In genomic region chr5:93874080-93874479, GRCh38 we compare ENCODE assay signal across 11 cellular contexts.
DNase-seq lines count a peak whose midpoint lies in the region; ATAC-seq and TF ChIP-seq lines count a peak whose summit lies in the region.
"Had no signal": no experiment of that assay in that cellular context is flagged by ENCODE, and none has a peak within 500 bp of the region (broad histone marks: within the 10 kb centered on the region; RNA-seq: fewer than 3 reads in every experiment).

No MANE protein-coding gene starts in this region.

- TF ChIP-seq POLR2A in suprapubic skin (IDR thresholded peaks at IDR 0.05) (no peak), vagina (IDR thresholded peaks at IDR 0.05) (no peak)

- peaks cover 13% of the 10 kb centered on the region for H3K4me1 Mint-ChIP-seq in activated naive CD8-positive, alpha-beta T cell treated with anti-CD3 and anti-CD28 coated beads for 36 hours
- peaks cover 15% of the 10 kb centered on the region for H3K4me1 Mint-ChIP-seq in stimulated activated naive CD8-positive, alpha-beta T cell treated with anti-CD3 and anti-CD28 coated beads, Interleukin-15, amount 100 ng/mL, for 72 hours
- H3K4me1 Mint-ChIP-seq: B cell had no signal

- H3K27me3 ChIP-seq in suprapubic skin, result no peaks in the 10 kb centered on the region
- H3K27me3 ChIP-seq in vagina, result no peaks in the 10 kb centered on the region

- no peak overlapping the region for H3K4me3 Mint-ChIP-seq in activated naive CD8-positive, alpha-beta T cell treated with anti-CD3 and anti-CD28 coated beads for 36 hours
- peak overlapping the region; percentile 29 to 55 for H3K4me3 Mint-ChIP-seq in stimulated activated naive CD8-positive, alpha-beta T cell treated with anti-CD3 and anti-CD28 coated beads, Interleukin-15, amount 100 ng/mL, for 72 hours
- H3K4me3 Mint-ChIP-seq: B cell had no signal

- DNase-seq in activated naive CD4-positive, alpha-beta T cell treated with anti-CD3 and anti-CD28 coated beads, Interleukin-2, amount 50 U/mL, for 72 hours (ENCODE audit: low spot score in 2 of 2), result no peak
- DNase-seq in activated naive CD4-positive, alpha-beta T cell (lab: John Stamatoyannopoulos, UW), result no peak
- no peak for DNase-seq in activated naive CD8-positive, alpha-beta T cell treated with anti-CD3 and anti-CD28 coated beads for 36 hours
- peak in 1 of 2 donors; percentile 13 for DNase-seq in stimulated activated naive CD8-positive, alpha-beta T cell treated with anti-CD3 and anti-CD28 coated beads, Interleukin-15, amount 100 ng/mL, for 72 hours
- DNase-seq in suprapubic skin (ENCODE audit: low spot score in 2 of 2), result no peak
- no peak for DNase-seq in vagina (ENCODE audit: extremely low spot score in 2 of 2)
- no peak for DNase-seq in mucosa of gallbladder (ENCODE audit: low spot score)
- DNase-seq: glutamatergic neuron, small intestine had no signal

- peak overlapping the region; percentile 37 to 40 for H3K27ac Mint-ChIP-seq in activated naive CD4-positive, alpha-beta T cell treated with anti-CD3 and anti-CD28 coated beads, Interleukin-2, amount 50 U/mL, for 72 hours
- peak overlapping the region; percentile 2 for H3K27ac Mint-ChIP-seq in activated naive CD8-positive, alpha-beta T cell treated with anti-CD3 and anti-CD28 coated beads for 36 hours
- H3K27ac Mint-ChIP-seq in stimulated activated naive CD8-positive, alpha-beta T cell treated with anti-CD3 and anti-CD28 coated beads, Interleukin-15, amount 100 ng/mL, for 72 hours, result peak overlapping the region; percentile 41 to 49
- H3K27ac Mint-ChIP-seq: B cell had no signal

- peak; percentile 95 to 99 for ATAC-seq in activated naive CD4-positive, alpha-beta T cell treated with anti-CD3 and anti-CD28 coated beads, Interleukin-2, amount 50 U/mL, for 72 hours
- ATAC-seq in HG03039 (IDR thresholded peaks at IDR 0.05; ENCODE audit: unreplicated experiment), result peak; percentile 93
- peak; percentile 96 for ATAC-seq in stimulated activated naive CD8-positive, alpha-beta T cell treated with anti-CD3 and anti-CD28 coated beads, Interleukin-15, amount 100 ng/mL, for 72 hours

- H3K27ac ChIP-seq in suprapubic skin, result no peak overlapping the region
- H3K27ac ChIP-seq in vagina, result no peak overlapping the region

- H3K4me3 ChIP-seq in suprapubic skin, result no peak overlapping the region
- H3K4me3 ChIP-seq in vagina, result no peak overlapping the region

- no peaks in the 10 kb centered on the region for H3K4me1 ChIP-seq in suprapubic skin
- no peaks in the 10 kb centered on the region for H3K4me1 ChIP-seq in vagina

- H3K36me3 ChIP-seq in suprapubic skin (no peaks in the 10 kb centered on the region), vagina (no peaks in the 10 kb centered on the region)

- no peaks in the 10 kb centered on the region for H3K9me3 Mint-ChIP-seq in activated naive CD4-positive, alpha-beta T cell treated with anti-CD3 and anti-CD28 coated beads, Interleukin-2, amount 50 U/mL, for 72 hours
- H3K9me3 Mint-ChIP-seq in activated naive CD8-positive, alpha-beta T cell treated with anti-CD3 and anti-CD28 coated beads for 36 hours, result no peaks in the 10 kb centered on the region
- H3K9me3 Mint-ChIP-seq in stimulated activated naive CD8-positive, alpha-beta T cell treated with anti-CD3 and anti-CD28 coated beads, Interleukin-15, amount 100 ng/mL, for 72 hours, result no peaks in the 10 kb centered on the region

- H3K36me3 Mint-ChIP-seq in activated naive CD4-positive, alpha-beta T cell treated with anti-CD3 and anti-CD28 coated beads, Interleukin-2, amount 50 U/mL, for 72 hours, result peaks cover 0 to 8% of the 10 kb centered on the region in 2 donors
- H3K36me3 Mint-ChIP-seq in activated naive CD8-positive, alpha-beta T cell treated with anti-CD3 and anti-CD28 coated beads for 36 hours, result peaks cover 20% of the 10 kb centered on the region

- TF ChIP-seq CTCF in suprapubic skin (IDR thresholded peaks at IDR 0.05) (no peak), vagina (IDR thresholded peaks at IDR 0.05) (no peak)

- intact Hi-C loops in vagina (cut with DNase I), result no loop called here

- WGBS in suprapubic skin, result 68% methylated on average over 1 of the region's 1 CpG

- no peaks in the 10 kb centered on the region for H3K9me3 ChIP-seq in suprapubic skin
- H3K9me3 ChIP-seq in vagina, result no peaks in the 10 kb centered on the region

- H3K27me3 Mint-ChIP-seq in activated naive CD8-positive, alpha-beta T cell treated with anti-CD3 and anti-CD28 coated beads for 36 hours, result no peaks in the 10 kb centered on the region
- no peaks in the 10 kb centered on the region for H3K27me3 Mint-ChIP-seq in stimulated activated naive CD8-positive, alpha-beta T cell treated with anti-CD3 and anti-CD28 coated beads, Interleukin-15, amount 100 ng/mL, for 72 hours
- H3K27me3 Mint-ChIP-seq: B cell had no signal

- TF ChIP-seq EP300 in suprapubic skin (IDR thresholded peaks at IDR 0.05), result no peak
